In genomic region chr4:10102981-10103330, GRCh38 we compare ENCODE assay signal across 9 cellular contexts. TPM values are rescaled to one million over a fixed set of nuclear protein-coding genes. Genes with fewer than 3 reads are reported as not detected.
DNase-seq lines count a peak whose midpoint lies in the region; TF ChIP-seq lines count a peak whose summit lies in the region.
"Had no signal": no experiment of that assay in that cellular context is flagged by ENCODE, and none has a peak within 500 bp of the region (broad histone marks: within the 10 kb centered on the region; RNA-seq: fewer than 3 reads in every experiment).

No MANE protein-coding gene starts in this region.

- TF ChIP-seq EP300 in sigmoid colon (IDR thresholded peaks at IDR 0.05): no peak

- H3K9me3 ChIP-seq in ectodermal cell (ENCODE audit: control insufficient read depth, low read length) (no peaks in the 10 kb centered on the region), sigmoid colon (no peaks in the 10 kb centered on the region), HAP-1 (no peaks in the 10 kb centered on the region)

- no peak for TF ChIP-seq CTCF in sigmoid colon (IDR thresholded peaks at IDR 0.05)

- no peak for TF ChIP-seq POLR2A in sigmoid colon (IDR thresholded peaks at IDR 0.05)

- H3K4me3 ChIP-seq in ectodermal cell (ENCODE audit: insufficient read depth, low read depth, low read length): no peak overlapping the region
- H3K4me3 ChIP-seq in sigmoid colon: no peak overlapping the region
- no peak overlapping the region for H3K4me3 ChIP-seq in HAP-1

- no peak for DNase-seq in T-helper 1 cell
- peak; percentile 52 for DNase-seq in NCI-H345 (lab: John Stamatoyannopoulos, UW)
- no peak for DNase-seq in sigmoid colon
- no peak for DNase-seq in Ammon's horn (ENCODE audit: low spot score)
- no peak for DNase-seq in stimulated activated naive CD4-positive, alpha-beta T cell (lab: John Stamatoyannopoulos, UW)
- no peak for DNase-seq in HAP-1 (ENCODE audit: low spot score in 2 of 2)
- DNase-seq: NCI-H524 treated with DMSO at 0.1 percent for 48 hours had no signal

- peak overlapping the region; percentile 64 for H3K27ac Mint-ChIP-seq in T-helper 1 cell treated with Interleukin-12 subunit alpha and Interleukin-12 subunit beta and Interleukin-4 antibody, amounts not matched to agents 30 μg/mL and 1 μg/mL, for 36 hours

- peak overlapping the region; percentile 41 for H3K27ac ChIP-seq in ectodermal cell (ENCODE audit: insufficient read depth, low read depth, low read length, poor library complexity, severe bottlenecking)
- peak overlapping the region; percentile 90 to 98 (median 96) for H3K27ac ChIP-seq in sigmoid colon

- intact Hi-C loops in sigmoid colon (cut with DNase I): loop anchor here (5.0 kb wide), 1 partner anchor 69 kb away; no protein-coding TSS in a partner anchor

- 25 to 26% methylated on average over 5 of the region's 5 CpGs for WGBS in ectodermal cell, 2 experiments
- 82 to 83% methylated on average over 5 of the region's 5 CpGs for WGBS in sigmoid colon, 2 donors

- H3K4me1 ChIP-seq in ectodermal cell (ENCODE audit: control insufficient read depth, insufficient read depth, low read length): peaks cover 62% of the 10 kb centered on the region
- peaks cover 0 to 100% (median 100%) of the 10 kb centered on the region in 4 donors for H3K4me1 ChIP-seq in sigmoid colon
- peaks cover 10% of the 10 kb centered on the region for H3K4me1 ChIP-seq in HAP-1

- no peaks in the 10 kb centered on the region for H3K27me3 Mint-ChIP-seq in T-helper 1 cell treated with Interleukin-12 subunit alpha and Interleukin-12 subunit beta and Interleukin-4 antibody, amounts not matched to agents 30 μg/mL and 1 μg/mL, for 36 hours (ENCODE audit: low read depth)

- H3K36me3 ChIP-seq in ectodermal cell (ENCODE audit: control insufficient read depth, insufficient read depth, low read length): peaks cover 24% of the 10 kb centered on the region
- peaks cover 1 to 31% (median 22%) of the 10 kb centered on the region in 4 donors for H3K36me3 ChIP-seq in sigmoid colon
- peaks cover 50% of the 10 kb centered on the region for H3K36me3 ChIP-seq in HAP-1 (replicated peaks)

- no peaks in the 10 kb centered on the region for H3K9me3 Mint-ChIP-seq in T-helper 1 cell treated with Interleukin-12 subunit alpha and Interleukin-12 subunit beta and Interleukin-4 antibody, amounts not matched to agents 30 μg/mL and 1 μg/mL, for 36 hours

- H3K4me3 Mint-ChIP-seq in T-helper 1 cell treated with Interleukin-12 subunit alpha and Interleukin-12 subunit beta and Interleukin-4 antibody, amounts not matched to agents 30 μg/mL and 1 μg/mL, for 36 hours: no peak overlapping the region

- in situ Hi-C loops in HAP-1 (cut with MboI; ENCODE audit: low sequenced_read_pairs): no loop called here

- peaks cover 75% of the 10 kb centered on the region for H3K36me3 Mint-ChIP-seq in T-helper 1 cell treated with Interleukin-12 subunit alpha and Interleukin-12 subunit beta and Interleukin-4 antibody, amounts not matched to agents 30 μg/mL and 1 μg/mL, for 36 hours (ENCODE audit: low read depth)

- peaks cover 89% of the 10 kb centered on the region for H3K4me1 Mint-ChIP-seq in T-helper 1 cell treated with Interleukin-12 subunit alpha and Interleukin-12 subunit beta and Interleukin-4 antibody, amounts not matched to agents 30 μg/mL and 1 μg/mL, for 36 hours (ENCODE audit: low read depth)

- no peaks in the 10 kb centered on the region for H3K27me3 ChIP-seq in ectodermal cell (ENCODE audit: control insufficient read depth, insufficient read depth, low read length, poor library complexity, severe bottlenecking)
- no peaks in the 10 kb centered on the region for H3K27me3 ChIP-seq in sigmoid colon
- H3K27me3 ChIP-seq in HAP-1 (ENCODE audit: low read depth): no peaks in the 10 kb centered on the region

RNA-seq across cellular contexts. Expression of gene WDR1, which starts 13.6 kb away (rescaled TPM):
- 167 TPM for polyA plus RNA-seq in ectodermal cell (2013, experiment 1 of 4)
- 191 TPM for polyA plus RNA-seq in ectodermal cell (2013, experiment 2 of 4)
- polyA plus RNA-seq in ectodermal cell (2013, experiment 3 of 4): 113 TPM
- polyA plus RNA-seq in ectodermal cell (2013, experiment 4 of 4): 117 TPM
- 100 to 1,000 TPM; 171 to 267 (median 238) TPM for total RNA-seq in sigmoid colon
- 100 to 1,000 TPM; 200 to 267 (median 247) TPM for polyA plus RNA-seq in sigmoid colon
